In genomic region chr19:57578487-57579205, GRCh38 we compare ENCODE assay signal across 1 cellular context.
TF ChIP-seq lines count a peak whose summit lies in the region.

ZNF416 (minus strand) TSS chr19:57578911; CDS start chr19:57578704, 207 bp downstream.

TF ChIP-seq in HCT116, 20 proteins besides CTCF, POLR2A, EP300 and RAD21 (continued from another document):
- TF ChIP-seq, protein P1, sequence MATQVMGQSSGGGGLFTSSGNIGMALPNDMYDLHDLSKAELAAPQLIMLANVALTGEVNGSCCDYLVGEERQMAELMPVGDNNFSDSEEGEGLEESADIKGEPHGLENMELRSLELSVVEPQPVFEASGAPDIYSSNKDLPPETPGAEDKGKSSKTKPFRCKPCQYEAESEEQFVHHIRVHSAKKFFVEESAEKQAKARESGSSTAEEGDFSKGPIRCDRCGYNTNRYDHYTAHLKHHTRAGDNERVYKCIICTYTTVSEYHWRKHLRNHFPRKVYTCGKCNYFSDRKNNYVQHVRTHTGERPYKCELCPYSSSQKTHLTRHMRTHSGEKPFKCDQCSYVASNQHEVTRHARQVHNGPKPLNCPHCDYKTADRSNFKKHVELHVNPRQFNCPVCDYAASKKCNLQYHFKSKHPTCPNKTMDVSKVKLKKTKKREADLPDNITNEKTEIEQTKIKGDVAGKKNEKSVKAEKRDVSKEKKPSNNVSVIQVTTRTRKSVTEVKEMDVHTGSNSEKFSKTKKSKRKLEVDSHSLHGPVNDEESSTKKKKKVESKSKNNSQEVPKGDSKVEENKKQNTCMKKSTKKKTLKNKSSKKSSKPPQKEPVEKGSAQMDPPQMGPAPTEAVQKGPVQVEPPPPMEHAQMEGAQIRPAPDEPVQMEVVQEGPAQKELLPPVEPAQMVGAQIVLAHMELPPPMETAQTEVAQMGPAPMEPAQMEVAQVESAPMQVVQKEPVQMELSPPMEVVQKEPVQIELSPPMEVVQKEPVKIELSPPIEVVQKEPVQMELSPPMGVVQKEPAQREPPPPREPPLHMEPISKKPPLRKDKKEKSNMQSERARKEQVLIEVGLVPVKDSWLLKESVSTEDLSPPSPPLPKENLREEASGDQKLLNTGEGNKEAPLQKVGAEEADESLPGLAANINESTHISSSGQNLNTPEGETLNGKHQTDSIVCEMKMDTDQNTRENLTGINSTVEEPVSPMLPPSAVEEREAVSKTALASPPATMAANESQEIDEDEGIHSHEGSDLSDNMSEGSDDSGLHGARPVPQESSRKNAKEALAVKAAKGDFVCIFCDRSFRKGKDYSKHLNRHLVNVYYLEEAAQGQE (IDR thresholded peaks at IDR 0.05; ENCODE audit: low read depth), result no peak
- TF ChIP-seq CBX3 (IDR thresholded peaks at IDR 0.05; ENCODE audit: low read depth) (peak; percentile 84), FOSL1 (IDR thresholded peaks at IDR 0.05; ENCODE audit: low read depth) (no peak), EZH2 (IDR thresholded peaks at IDR 0.05) (no peak), ZNF274 (IDR thresholded peaks at IDR 0.05; ENCODE audit: low read depth, low read length) (no peak)
TF ChIP-seq in HCT116: peak in this region for 9.
